Comparison of ENCODE assay signal across 20 cellular contexts in genomic region chr5:67549263-67549551, GRCh38.
DNase-seq lines count a peak whose midpoint lies in the region; ATAC-seq and TF ChIP-seq lines count a peak whose summit lies in the region.
"Had no signal": no experiment of that assay in that cellular context is flagged by ENCODE, and none has a peak within 500 bp of the region (broad histone marks: within the 10 kb centered on the region; RNA-seq: fewer than 3 reads in every experiment).

No MANE protein-coding gene starts in this region.

- POLR2A ChIA-PET in activated CD4-positive, alpha-beta T cell treated with anti-CD3 and anti-CD28 coated beads for 36 hours (lab: Charles Lee), result no interaction called here

- TF ChIP-seq CTCF in Loucy (conservative IDR thresholded peaks at IDR 0.05; ENCODE audit: low read length), result no peak
- no peak for TF ChIP-seq CTCF in fibroblast of pulmonary artery (IDR thresholded peaks at IDR 0.05; ENCODE audit: low read length, missing control alignments)
- no peak for TF ChIP-seq CTCF in lower lobe of right lung (IDR thresholded peaks at IDR 0.05)
- no peak for TF ChIP-seq CTCF in upper lobe of left lung (IDR thresholded peaks at IDR 0.05)

- H3K4me1 Mint-ChIP-seq in activated CD4-positive, alpha-beta T cell treated with anti-CD3 and anti-CD28 coated beads for 36 hours, result peaks cover 2% of the 10 kb centered on the region
- H3K4me1 Mint-ChIP-seq in immature natural killer cell, result peaks cover 6 to 14% of the 10 kb centered on the region in 2 donors

- H3K36me3 ChIP-seq in Loucy (ENCODE audit: insufficient read depth, low read length) (no peaks in the 10 kb centered on the region), lower lobe of right lung (no peaks in the 10 kb centered on the region), upper lobe of left lung (no peaks in the 10 kb centered on the region)

- H3K4me2 ChIP-seq in Loucy (ENCODE audit: low read depth, low read length, poor library complexity, severe bottlenecking), result no peak overlapping the region

- TF ChIP-seq POLR2A in upper lobe of left lung (IDR thresholded peaks at IDR 0.05), result no peak

- H3K9ac ChIP-seq in Loucy (ENCODE audit: low read depth, low read length, poor library complexity, severe bottlenecking), result no peak overlapping the region

- H3K4me1 ChIP-seq in Loucy (ENCODE audit: insufficient read depth, low read length, poor library complexity, severe bottlenecking), result peaks cover 8% of the 10 kb centered on the region
- H3K4me1 ChIP-seq in lower lobe of right lung, result peaks cover 7% of the 10 kb centered on the region
- H3K4me1 ChIP-seq in upper lobe of left lung, result peaks cover 0 to 13% (median 6%) of the 10 kb centered on the region in 4 donors

- CTCF ChIA-PET in activated CD4-positive, alpha-beta T cell treated with anti-CD3 and anti-CD28 coated beads for 36 hours (lab: Charles Lee), result no interaction called here

- no peak overlapping the region for H3K27ac Mint-ChIP-seq in activated CD4-positive, alpha-beta T cell treated with anti-CD3 and anti-CD28 coated beads for 36 hours
- no peak overlapping the region for H3K27ac Mint-ChIP-seq in immature natural killer cell

- H4K20me1 ChIP-seq in Loucy (ENCODE audit: insufficient read depth, low read length, poor library complexity, severe bottlenecking), result no peaks in the 10 kb centered on the region

- H3K4me3 Mint-ChIP-seq in activated CD4-positive, alpha-beta T cell treated with anti-CD3 and anti-CD28 coated beads for 36 hours, result no peak overlapping the region
- no peak overlapping the region for H3K4me3 Mint-ChIP-seq in immature natural killer cell

- H3K79me2 ChIP-seq in Loucy (ENCODE audit: insufficient read depth, low read length), result no peaks in the 10 kb centered on the region

- no peaks in the 10 kb centered on the region for H3K9me3 Mint-ChIP-seq in activated CD4-positive, alpha-beta T cell treated with anti-CD3 and anti-CD28 coated beads for 36 hours (ENCODE audit: low read depth)
- peaks cover 0 to 2% (median 0%) of the 10 kb centered on the region in 6 donors for H3K9me3 Mint-ChIP-seq in immature natural killer cell

- intact Hi-C loops in lower lobe of right lung (cut with DNase I), result no loop called here
- intact Hi-C loops in activated CD4-positive, alpha-beta T cell treated with anti-CD3 and anti-CD28 coated beads for 36 hours (cut with DNase I, micrococcal nuclease), result no loop called here

- no peak for TF ChIP-seq EP300 in upper lobe of left lung (IDR thresholded peaks at IDR 0.05)

- H2AFZ ChIP-seq in Loucy (ENCODE audit: low read length), result peak overlapping the region; percentile 96

- H3K9me2 ChIP-seq in Loucy (replicated peaks; ENCODE audit: low read depth, low read length), result no peaks in the 10 kb centered on the region

- H3K9me3 ChIP-seq in Loucy (ENCODE audit: insufficient read depth, low read depth, low read length) (no peaks in the 10 kb centered on the region), lower lobe of right lung (no peaks in the 10 kb centered on the region), upper lobe of left lung (no peaks in the 10 kb centered on the region)

- 49 to 72% methylated on average over 2 of the region's 2 CpGs for WGBS in upper lobe of left lung, 2 donors

- no peak overlapping the region for H3K4me3 ChIP-seq in Loucy (ENCODE audit: low read length, poor library complexity, severe bottlenecking)
- no peak overlapping the region for H3K4me3 ChIP-seq in fibroblast of pulmonary artery (replicated peaks; ENCODE audit: low read depth, low read length)
- H3K4me3 ChIP-seq in lower lobe of right lung, result no peak overlapping the region
- H3K4me3 ChIP-seq in upper lobe of left lung, result no peak overlapping the region

- H3F3A ChIP-seq in Loucy (ENCODE audit: low read depth), result no peaks in the 10 kb centered on the region

- DNase-seq in fibroblast of pulmonary artery (ENCODE audit: low read depth), result peak; percentile 10
- DNase-seq in lower lobe of right lung, result no peak
- DNase-seq in upper lobe of left lung, result no peak
- DNase-seq in activated CD4-positive, alpha-beta T cell treated with anti-CD3 and anti-CD28 coated beads for 36 hours, result no peak
- DNase-seq in immature natural killer cell, result no peak
- DNase-seq: C1 segment of cervical spinal cord, DMS 273 treated with DMSO at 0.1 percent for 48 hours, H7, Kasumi-1, MM.1S, NCI-H1092, NCI-H1436 treated with DMSO at 0.1 percent for 48 hours, NCI-H2029, NCI-H345, NCI-H524 treated with DMSO at 0.1 percent for 48 hours, PC-3, RPMI8226, SIG-M5 had no signal

- ATAC-seq in lower lobe of right lung (peak in 1 of 2 donors; percentile 39), upper lobe of left lung (ENCODE audit: low FRiP score in 2 of 2) (peak in 1 of 2 donors; percentile 39), HG03097 (IDR thresholded peaks at IDR 0.05; ENCODE audit: low FRiP score, unreplicated experiment) (no peak)
- ATAC-seq in activated CD4-positive, alpha-beta T cell treated with anti-CD3 and anti-CD28 coated beads for 36 hours, result no peak
- ATAC-seq: PC-3 had no signal

- no peaks in the 10 kb centered on the region for H3K27me3 Mint-ChIP-seq in activated CD4-positive, alpha-beta T cell treated with anti-CD3 and anti-CD28 coated beads for 36 hours
- H3K27me3 Mint-ChIP-seq in immature natural killer cell (ENCODE audit: low read depth in 3 of 3), result peaks cover 0 to 2% (median 0%) of the 10 kb centered on the region in 3 donors

- H3K27ac ChIP-seq in lower lobe of right lung (peak overlapping the region; percentile 15), upper lobe of left lung (peak overlapping the region; percentile 15 to 59 (median 50))

- H3K36me3 Mint-ChIP-seq in activated CD4-positive, alpha-beta T cell treated with anti-CD3 and anti-CD28 coated beads for 36 hours (ENCODE audit: low read depth), result no peaks in the 10 kb centered on the region
- peaks cover 0 to 5% (median 4%) of the 10 kb centered on the region in 3 donors for H3K36me3 Mint-ChIP-seq in immature natural killer cell

- no peaks in the 10 kb centered on the region for H3K27me3 ChIP-seq in Loucy (ENCODE audit: insufficient read depth, low read length, poor library complexity, severe bottlenecking)
- no peaks in the 10 kb centered on the region for H3K27me3 ChIP-seq in lower lobe of right lung (ENCODE audit: low read depth)
- H3K27me3 ChIP-seq in upper lobe of left lung, result no peaks in the 10 kb centered on the region
